ENCODE assay signal across 11 cellular contexts in genomic region chr2:43083278-43083677, GRCh38.
DNase-seq lines count a peak whose midpoint lies in the region; ATAC-seq and TF ChIP-seq lines count a peak whose summit lies in the region.
"Had no signal": no experiment of that assay in that cellular context is flagged by ENCODE, and none has a peak within 500 bp of the region (broad histone marks: within the 10 kb centered on the region; RNA-seq: fewer than 3 reads in every experiment).

No MANE protein-coding gene starts in this region.

- H3K9me3 ChIP-seq in neural progenitor cell (ENCODE audit: low read depth) (no peaks in the 10 kb centered on the region), uterus (no peaks in the 10 kb centered on the region)
- H3K9me3 ChIP-seq: MG63 had no signal

- H3K4me2 ChIP-seq in neural progenitor cell = peak overlapping the region; percentile 35

- intact Hi-C loops in uterus (cut with DNase I; ENCODE audit: low total_unique reads) = no loop called here

- peak overlapping the region; percentile 65 for H3K27ac Mint-ChIP-seq in activated T-cell treated with anti-CD3 and anti-CD28 coated beads, Interleukin-2, amount 50 U/mL, for 24 hours
- H3K27ac Mint-ChIP-seq in neural progenitor cell = peak overlapping the region; percentile 80
- H3K27ac Mint-ChIP-seq: stimulated activated memory B cell treated with anti-CD40 and anti-IgM and Interleukin-4, amounts not matched to agents 10 μg/mL and 1 μg/mL and 100 μg/mL, for 72 hours had no signal

- DNase-seq in activated T-cell treated with anti-CD3 and anti-CD28 coated beads, Interleukin-2, amount 50 U/mL, for 24 hours = no peak
- DNase-seq in activated T-cell treated with anti-CD3 and anti-CD28 coated beads, Interleukin-2, amount 50 U/mL, for 4 hours = no peak
- DNase-seq in fibroblast of mammary gland (ENCODE audit: low read depth) = peak; percentile 68
- no peak for DNase-seq in neural progenitor cell (ENCODE audit: low spot score)
- DNase-seq in uterus = peak; percentile 56 to 70
- no peak for DNase-seq in stimulated activated CD4-positive, alpha-beta T cell treated with anti-CD3 and anti-CD28 coated beads, Interleukin-4, amount 100 ng/mL, for 4 hours
- DNase-seq in SKM-1 treated with dmso at 0.1 percent for 144 hours (lab: John Stamatoyannopoulos, UW; ENCODE audit: unreplicated experiment) = no peak
- no peak for DNase-seq in activated CD8-positive, alpha-beta memory T cell treated with anti-CD3 and anti-CD28 coated beads, Interleukin-2, amount 50 U/mL, for 4 hours
- DNase-seq: activated CD4-positive, alpha-beta T cell treated with anti-CD3 and anti-CD28 coated beads, Interleukin-2, amount 50 U/mL, for 1 hour had no signal

- H3F3A ChIP-seq in neural progenitor cell (ENCODE audit: low read depth) = peaks cover 20% of the 10 kb centered on the region

- H2AFZ ChIP-seq in neural progenitor cell (replicated peaks) = no peak overlapping the region

- peaks cover 10% of the 10 kb centered on the region for H3K4me1 Mint-ChIP-seq in activated T-cell treated with anti-CD3 and anti-CD28 coated beads, Interleukin-2, amount 50 U/mL, for 24 hours (ENCODE audit: low read depth)
- peaks cover 5% of the 10 kb centered on the region for H3K4me1 Mint-ChIP-seq in activated T-cell treated with anti-CD3 and anti-CD28 coated beads, Interleukin-2, amount 50 U/mL, for 4 hours (ENCODE audit: low read depth)
- peaks cover 57% of the 10 kb centered on the region for H3K4me1 Mint-ChIP-seq in neural progenitor cell
- H3K4me1 Mint-ChIP-seq: stimulated activated memory B cell treated with anti-CD40 and anti-IgM and Interleukin-4, amounts not matched to agents 10 μg/mL and 1 μg/mL and 100 μg/mL, for 72 hours had no signal

- no peaks in the 10 kb centered on the region for H3K27me3 ChIP-seq in neural progenitor cell
- H3K27me3 ChIP-seq in uterus = no peaks in the 10 kb centered on the region
- H3K27me3 ChIP-seq: MG63 had no signal

- no peak for TF ChIP-seq POLR2A in uterus (IDR thresholded peaks at IDR 0.05)

- H3K9ac ChIP-seq in neural progenitor cell = no peak overlapping the region

- ATAC-seq in activated T-cell treated with anti-CD3 and anti-CD28 coated beads, Interleukin-2, amount 50 U/mL, for 4 hours = no peak
- ATAC-seq: stimulated activated memory B cell treated with anti-CD40 and anti-IgM and Interleukin-4, amounts not matched to agents 10 μg/mL and 1 μg/mL and 100 μg/mL, for 72 hours had no signal

- no peaks in the 10 kb centered on the region for H3K36me3 ChIP-seq in neural progenitor cell
- H3K36me3 ChIP-seq in uterus = no peaks in the 10 kb centered on the region
- H3K36me3 ChIP-seq: MG63 had no signal

- no peaks in the 10 kb centered on the region for H3K36me3 Mint-ChIP-seq in activated T-cell treated with anti-CD3 and anti-CD28 coated beads, Interleukin-2, amount 50 U/mL, for 24 hours (ENCODE audit: low read depth)
- H3K36me3 Mint-ChIP-seq in activated T-cell treated with anti-CD3 and anti-CD28 coated beads, Interleukin-2, amount 50 U/mL, for 4 hours (ENCODE audit: insufficient read depth) = no peaks in the 10 kb centered on the region
- H3K36me3 Mint-ChIP-seq in neural progenitor cell = no peaks in the 10 kb centered on the region
- H3K36me3 Mint-ChIP-seq: stimulated activated memory B cell treated with anti-CD40 and anti-IgM and Interleukin-4, amounts not matched to agents 10 μg/mL and 1 μg/mL and 100 μg/mL, for 72 hours had no signal

- H3K79me2 ChIP-seq in neural progenitor cell (ENCODE audit: low read depth) = no peaks in the 10 kb centered on the region

- H3K4me3 Mint-ChIP-seq in activated T-cell treated with anti-CD3 and anti-CD28 coated beads, Interleukin-2, amount 50 U/mL, for 24 hours = no peak overlapping the region
- H3K4me3 Mint-ChIP-seq in activated T-cell treated with anti-CD3 and anti-CD28 coated beads, Interleukin-2, amount 50 U/mL, for 4 hours = no peak overlapping the region
- peak overlapping the region; percentile 18 for H3K4me3 Mint-ChIP-seq in neural progenitor cell
- H3K4me3 Mint-ChIP-seq: stimulated activated memory B cell treated with anti-CD40 and anti-IgM and Interleukin-4, amounts not matched to agents 10 μg/mL and 1 μg/mL and 100 μg/mL, for 72 hours had no signal

- TF ChIP-seq CTCF in fibroblast of mammary gland (conservative IDR thresholded peaks at IDR 0.05; ENCODE audit: control insufficient read depth, insufficient read depth, low read depth, low read length) = no peak
- TF ChIP-seq CTCF in neural progenitor cell (IDR thresholded peaks at IDR 0.05) = no peak
- no peak for TF ChIP-seq CTCF in uterus (IDR thresholded peaks at IDR 0.05)

- no peaks in the 10 kb centered on the region for H4K20me1 ChIP-seq in neural progenitor cell (ENCODE audit: low read depth)

- H3K4me1 ChIP-seq in neural progenitor cell = peaks cover 38% of the 10 kb centered on the region
- peaks cover 26 to 57% of the 10 kb centered on the region in 2 donors for H3K4me1 ChIP-seq in uterus

- H3K27ac ChIP-seq in neural progenitor cell (peak overlapping the region; percentile 77), uterus (peak overlapping the region; percentile 88 to 93)

- H3K4me3 ChIP-seq in fibroblast of mammary gland (ENCODE audit: control insufficient read depth, low read depth, low read length) (no peak overlapping the region), neural progenitor cell (no peak overlapping the region), uterus (no peak overlapping the region)
- H3K4me3 ChIP-seq: MG63 had no signal

- no peaks in the 10 kb centered on the region for H3K27me3 Mint-ChIP-seq in activated T-cell treated with anti-CD3 and anti-CD28 coated beads, Interleukin-2, amount 50 U/mL, for 24 hours
- no peaks in the 10 kb centered on the region for H3K27me3 Mint-ChIP-seq in activated T-cell treated with anti-CD3 and anti-CD28 coated beads, Interleukin-2, amount 50 U/mL, for 4 hours (ENCODE audit: low read depth)
- peaks cover 20% of the 10 kb centered on the region for H3K27me3 Mint-ChIP-seq in neural progenitor cell (ENCODE audit: insufficient read depth, low read depth)
- H3K27me3 Mint-ChIP-seq: stimulated activated memory B cell treated with anti-CD40 and anti-IgM and Interleukin-4, amounts not matched to agents 10 μg/mL and 1 μg/mL and 100 μg/mL, for 72 hours had no signal

- H3K9me3 Mint-ChIP-seq in activated T-cell treated with anti-CD3 and anti-CD28 coated beads, Interleukin-2, amount 50 U/mL, for 24 hours = no peaks in the 10 kb centered on the region
- no peaks in the 10 kb centered on the region for H3K9me3 Mint-ChIP-seq in activated T-cell treated with anti-CD3 and anti-CD28 coated beads, Interleukin-2, amount 50 U/mL, for 4 hours
- H3K9me3 Mint-ChIP-seq in neural progenitor cell = no peaks in the 10 kb centered on the region
- H3K9me3 Mint-ChIP-seq: stimulated activated memory B cell treated with anti-CD40 and anti-IgM and Interleukin-4, amounts not matched to agents 10 μg/mL and 1 μg/mL and 100 μg/mL, for 72 hours had no signal

Comparison
In these comparisons a context has a peak if more than half of its experiments do, and no peak if none do; other contexts are left out.
1. DNase-seq: peak in fibroblast of mammary gland (single experiment) and uterus (2 of 2); none in activated T-cell treated with anti-CD3 and anti-CD28 coated beads, Interleukin-2, amount 50 U/mL, for 24 hours (single experiment), activated T-cell treated with anti-CD3 and anti-CD28 coated beads, Interleukin-2, amount 50 U/mL, for 4 hours (single experiment), neural progenitor cell (single experiment), stimulated activated CD4-positive, alpha-beta T cell treated with anti-CD3 and anti-CD28 coated beads, Interleukin-4, amount 100 ng/mL, for 4 hours (0 of 2), SKM-1 treated with dmso at 0.1 percent for 144 hours (single experiment) and activated CD8-positive, alpha-beta memory T cell treated with anti-CD3 and anti-CD28 coated beads, Interleukin-2, amount 50 U/mL, for 4 hours (single experiment).